Comparison of ENCODE assay signal across 35 cellular contexts in genomic region chr1:87511449-87511848, GRCh38.
"Had no signal": no experiment of that assay in that cellular context is flagged by ENCODE, and none has a peak within 500 bp of the region (broad histone marks: within the 10 kb centered on the region; RNA-seq: fewer than 3 reads in every experiment).

No MANE protein-coding gene starts in this region.

- DNase-seq: Karpas-422, Kasumi-1, MG63, MM.1S, MV-4-11, NCI-H1048, NCI-H1092, NCI-H1092 treated with DMSO at 0.1 percent for 48 hours, NCI-H1105, NCI-H1105 treated with DMSO at 0.1 percent for 48 hours, NCI-H1417, NCI-H1417 treated with DMSO at 0.1 percent for 48 hours, NCI-H1436, NCI-H1436 treated with DMSO at 0.1 percent for 48 hours, NCI-H146, NCI-H1694, NCI-H1694 treated with DMSO at 0.1 percent for 48 hours, NCI-H187, NCI-H187 treated with DMSO at 0.1 percent for 48 hours, NCI-H1930, NCI-H2029, NCI-H2029 treated with DMSO at 0.1 percent for 48 hours, NCI-H2081, NCI-H2081 treated with DMSO at 0.1 percent for 48 hours, NCI-H2107, NCI-H2171 treated with DMSO at 0.1 percent for 48 hours, NCI-H2227 treated with DMSO at 0.1 percent for 48 hours, NCI-H226, NCI-H345, NCI-H446, NCI-H446 treated with DMSO at 0.1 percent for 48 hours, NCI-H510A, NCI-H510A treated with DMSO at 0.1 percent for 48 hours, NCI-H524, NCI-H524 treated with DMSO at 0.1 percent for 48 hours had no signal

- H3K36me3 ChIP-seq: MG63 had no signal

- H3K27me3 ChIP-seq: MG63 had no signal

- H3K9me3 ChIP-seq: MG63 had no signal

- H3K4me3 ChIP-seq: MG63 had no signal
